Comparison of ENCODE assay signal across 8 cellular contexts in genomic region chr9:129460323-129461261, GRCh38.
DNase-seq lines count a peak whose midpoint lies in the region; ATAC-seq, FAIRE-seq and TF ChIP-seq lines count a peak whose summit lies in the region.

No MANE protein-coding gene starts in this region.

- H3K9ac ChIP-seq in MM.1S (ENCODE audit: low read length): peak overlapping the region; percentile 84

- H3K9me3 ChIP-seq in MM.1S (replicated peaks; ENCODE audit: insufficient read depth, low read length) (no peaks in the 10 kb centered on the region), SJSA1 (replicated peaks) (no peaks in the 10 kb centered on the region), neuron (ENCODE audit: low read length) (no peaks in the 10 kb centered on the region), stomach (no peaks in the 10 kb centered on the region)

- TF ChIP-seq POLR2A in stomach (IDR thresholded peaks at IDR 0.05): peak in 1 of 4 donors; percentile 4

- DNase-seq in Caki2 (ENCODE audit: low read depth): peak; percentile 94
- DNase-seq in MM.1S: peak; percentile 95
- peak; percentile 82 to 96 for DNase-seq in SJSA1 (ENCODE audit: low read depth in 1 of 2, low spot score in 2 of 2)
- DNase-seq in activated naive CD4-positive, alpha-beta T cell treated with anti-CD3 and anti-CD28 coated beads for 36 hours: peak; percentile 97
- peak; percentile 99 for DNase-seq in frontal cortex (ENCODE audit: low spot score in 2 of 2)
- DNase-seq in stomach: peak; percentile 97

- intact Hi-C loops in activated naive CD4-positive, alpha-beta T cell treated with anti-CD3 and anti-CD28 coated beads for 36 hours (cut with micrococcal nuclease): loop anchor here (1.0 to 2.0 kb wide), 3 partner anchors 28 to 47 kb away; no protein-coding TSS in a partner anchor
- intact Hi-C loops in stomach (cut with DNase I; ENCODE audit: low total_unique reads): no loop called here

- H3K27ac Mint-ChIP-seq in activated naive CD4-positive, alpha-beta T cell treated with anti-CD3 and anti-CD28 coated beads for 36 hours: peak overlapping the region; percentile 85

- H3F3A ChIP-seq in MM.1S (ENCODE audit: insufficient read depth, low read length): peaks cover 13% of the 10 kb centered on the region

- TF ChIP-seq CTCF in MM.1S (IDR thresholded peaks at IDR 0.05; ENCODE audit: low read length) (no peak), stomach (IDR thresholded peaks at IDR 0.05) (peak in 1 of 7 experiments; percentile 29)

- H3K27me3 ChIP-seq in MM.1S (replicated peaks; ENCODE audit: insufficient read depth, low read length) (no peaks in the 10 kb centered on the region; the same call in 1 of the 2 replicates), SJSA1 (replicated peaks) (no peaks in the 10 kb centered on the region), neuron (ENCODE audit: insufficient read depth, low read length) (no peaks in the 10 kb centered on the region), stomach (no peaks in the 10 kb centered on the region)

- CTCF ChIA-PET in activated naive CD4-positive, alpha-beta T cell treated with anti-CD3 and anti-CD28 coated beads for 36 hours (lab: Charles Lee): interaction anchor here (1.2 to 2.3 kb wide), 2 partner anchors 21 to 23 kb away, joined by 3 to 8 read pairs; no protein-coding TSS in a partner anchor

- H3K79me2 ChIP-seq in MM.1S (ENCODE audit: low read length): no peaks in the 10 kb centered on the region

- TF ChIP-seq EP300 in stomach (IDR thresholded peaks at IDR 0.05): no peak

- H3K4me3 ChIP-seq in MM.1S (ENCODE audit: low read length) (peak overlapping the region; percentile 48), SJSA1 (peak overlapping the region; percentile 32), neuron (ENCODE audit: low read length) (peak overlapping the region; percentile 47), stomach (peak overlapping the region; percentile 29 to 44 (median 39))

- ATAC-seq in GM21737 (IDR thresholded peaks at IDR 0.05; ENCODE audit: unreplicated experiment): peak; percentile 62

- H3K9me2 ChIP-seq in MM.1S (replicated peaks; ENCODE audit: insufficient read depth, low read length): no peaks in the 10 kb centered on the region

- WGBS in stomach, 5 donors: 1 to 6% (median 2%) methylated on average over 19 to 49 of the region's 51 CpGs

- in situ Hi-C loops in Caki2 (cut with HindIII; ENCODE audit: low pct_unique_long_range_greater_than_20kb, low sequenced_read_pairs): no loop called here

- no peaks in the 10 kb centered on the region for H4K20me1 ChIP-seq in MM.1S (ENCODE audit: insufficient read depth, low read length)

- no peaks in the 10 kb centered on the region for H3K27me3 Mint-ChIP-seq in activated naive CD4-positive, alpha-beta T cell treated with anti-CD3 and anti-CD28 coated beads for 36 hours (ENCODE audit: low read depth)

- H3K4me2 ChIP-seq in MM.1S (ENCODE audit: low read depth, low read length): peak overlapping the region; percentile 93

- no peaks in the 10 kb centered on the region for H3K36me3 Mint-ChIP-seq in activated naive CD4-positive, alpha-beta T cell treated with anti-CD3 and anti-CD28 coated beads for 36 hours (ENCODE audit: low read depth)

- no peak for FAIRE-seq in frontal cortex (lab: Jason Lieb, UNC)

- peak overlapping the region; percentile 78 for H3K4me3 Mint-ChIP-seq in activated naive CD4-positive, alpha-beta T cell treated with anti-CD3 and anti-CD28 coated beads for 36 hours

- H3K9me3 Mint-ChIP-seq in activated naive CD4-positive, alpha-beta T cell treated with anti-CD3 and anti-CD28 coated beads for 36 hours: no peaks in the 10 kb centered on the region

- H3K36me3 ChIP-seq in MM.1S (replicated peaks; ENCODE audit: insufficient read depth, low read length): no peaks in the 10 kb centered on the region
- H3K36me3 ChIP-seq in SJSA1: no peaks in the 10 kb centered on the region
- H3K36me3 ChIP-seq in neuron (ENCODE audit: insufficient read depth, low read length): no peaks in the 10 kb centered on the region
- H3K36me3 ChIP-seq in stomach: no peaks in the 10 kb centered on the region

- peaks cover 24% of the 10 kb centered on the region for H3K4me1 Mint-ChIP-seq in activated naive CD4-positive, alpha-beta T cell treated with anti-CD3 and anti-CD28 coated beads for 36 hours (ENCODE audit: low read depth)

- H3K4me1 ChIP-seq in MM.1S (ENCODE audit: low read length) (peaks cover 27% of the 10 kb centered on the region), SJSA1 (replicated peaks) (peaks cover 44% of the 10 kb centered on the region), neuron (ENCODE audit: insufficient read depth, low read length) (peaks cover 31% of the 10 kb centered on the region), stomach (peaks cover 41 to 72% (median 63%) of the 10 kb centered on the region in 4 donors)

- peak overlapping the region; percentile 44; the same call in 1 of the 2 replicates for H3K27ac ChIP-seq in MM.1S (ENCODE audit: low read length)
- H3K27ac ChIP-seq in SJSA1: peak overlapping the region; percentile 90
- peak overlapping the region; percentile 92 to 99 (median 97) for H3K27ac ChIP-seq in stomach

- H2AFZ ChIP-seq in MM.1S (ENCODE audit: low read length) (peak overlapping the region; percentile 74), neuron (ENCODE audit: low read depth, low read length) (no peak overlapping the region)

Comparison
In these comparisons a context has a peak if more than half of its experiments do, and no peak if none do; other contexts are left out.
1. Peak in every context shown above with its lines: DNase-seq, ATAC-seq, H3K4me3 ChIP-seq and H3K27ac ChIP-seq.
2. H3K27ac ChIP-seq: peak in every context shown above with its lines; median percentile 97 in stomach; 90 in SJSA1; 44 in MM.1S.